ENCODE assay signal across 18 cellular contexts in genomic region chr5:149802008-149802407, GRCh38.
A peak's percentile ranks its signal among the peaks of the same experiment; 100 is the strongest.
DNase-seq lines count a peak whose midpoint lies in the region; ATAC-seq and TF ChIP-seq lines count a peak whose summit lies in the region.
"Had no signal": no experiment of that assay in that cellular context is flagged by ENCODE, and none has a peak within 500 bp of the region (broad histone marks: within the 10 kb centered on the region; RNA-seq: fewer than 3 reads in every experiment).

No MANE protein-coding gene starts in this region.

- H3K4me3 ChIP-seq in endodermal cell (ENCODE audit: low read length), result no peak overlapping the region
- no peak overlapping the region for H3K4me3 ChIP-seq in right lobe of liver
- no peak overlapping the region for H3K4me3 ChIP-seq in gastrocnemius medialis
- H3K4me3 ChIP-seq: upper lobe of right lung had no signal

- ATAC-seq in right lobe of liver (peak; percentile 6 to 70 (median 67)), gastrocnemius medialis (no peak), omental fat pad (ENCODE audit: low FRiP score) (no peak)
- ATAC-seq: upper lobe of right lung had no signal

- no peaks in the 10 kb centered on the region for H3K36me3 Mint-ChIP-seq in endodermal cell (ENCODE audit: low read depth)
- H3K36me3 Mint-ChIP-seq: activated naive CD4-positive, alpha-beta T cell treated with anti-CD3 and anti-CD28 coated beads, Interleukin-2, amount 50 U/mL, for 24 hours; natural killer cell had no signal

- in situ Hi-C loops in gastrocnemius medialis (cut with MboI; ENCODE audit: low sequenced_read_pairs in 4 of 4), result no loop called here

- H3K4me3 Mint-ChIP-seq in endodermal cell, result no peak overlapping the region
- H3K4me3 Mint-ChIP-seq: activated CD4-positive, alpha-beta memory T cell treated with anti-CD3 and anti-CD28 coated beads, Interleukin-2, amount 10 ng/mL, durations not matched to agents 7 days and 5 days; activated naive CD4-positive, alpha-beta T cell treated with anti-CD3 and anti-CD28 coated beads, Interleukin-2, amount 50 U/mL, for 24 hours; activated T-cell treated with anti-CD3 and anti-CD28 coated beads, Interleukin-2, amount 50 U/mL, for 24 hours; natural killer cell had no signal

- no peaks in the 10 kb centered on the region for H3K27me3 Mint-ChIP-seq in endodermal cell (ENCODE audit: insufficient read depth)
- H3K27me3 Mint-ChIP-seq: activated CD4-positive, alpha-beta memory T cell treated with anti-CD3 and anti-CD28 coated beads, Interleukin-2, amount 10 ng/mL, durations not matched to agents 7 days and 5 days; activated naive CD4-positive, alpha-beta T cell treated with anti-CD3 and anti-CD28 coated beads, Interleukin-2, amount 50 U/mL, for 24 hours; activated T-cell treated with anti-CD3 and anti-CD28 coated beads, Interleukin-2, amount 50 U/mL, for 24 hours had no signal

- no peaks in the 10 kb centered on the region for H3K36me3 ChIP-seq in endodermal cell (ENCODE audit: control insufficient read depth, insufficient read depth, low read length)
- no peaks in the 10 kb centered on the region for H3K36me3 ChIP-seq in right lobe of liver
- H3K36me3 ChIP-seq in gastrocnemius medialis, result no peaks in the 10 kb centered on the region
- H3K36me3 ChIP-seq: upper lobe of right lung had no signal

- no peaks in the 10 kb centered on the region for H3K9me3 Mint-ChIP-seq in endodermal cell
- H3K9me3 Mint-ChIP-seq: activated CD4-positive, alpha-beta memory T cell treated with anti-CD3 and anti-CD28 coated beads, Interleukin-2, amount 10 ng/mL, durations not matched to agents 7 days and 5 days; activated naive CD4-positive, alpha-beta T cell treated with anti-CD3 and anti-CD28 coated beads, Interleukin-2, amount 50 U/mL, for 24 hours; activated T-cell treated with anti-CD3 and anti-CD28 coated beads, Interleukin-2, amount 50 U/mL, for 24 hours; natural killer cell had no signal

- H3K27ac Mint-ChIP-seq in endodermal cell, result peak overlapping the region; percentile 56
- H3K27ac Mint-ChIP-seq: activated CD4-positive, alpha-beta memory T cell treated with anti-CD3 and anti-CD28 coated beads, Interleukin-2, amount 10 ng/mL, durations not matched to agents 7 days and 5 days; activated naive CD4-positive, alpha-beta T cell treated with anti-CD3 and anti-CD28 coated beads, Interleukin-2, amount 50 U/mL, for 24 hours; activated T-cell treated with anti-CD3 and anti-CD28 coated beads, Interleukin-2, amount 50 U/mL, for 24 hours; natural killer cell had no signal

- TF ChIP-seq POLR2A in right lobe of liver (IDR thresholded peaks at IDR 0.05) (no peak), gastrocnemius medialis (IDR thresholded peaks at IDR 0.05) (no peak)

- H3K4me1 ChIP-seq in endodermal cell (ENCODE audit: control insufficient read depth, insufficient read depth, low read length) (peaks cover 14% of the 10 kb centered on the region), right lobe of liver (peaks cover 0 to 43% (median 5%) of the 10 kb centered on the region in 4 donors), gastrocnemius medialis (peaks cover 94 to 95% of the 10 kb centered on the region in 2 donors)

- TF ChIP-seq CTCF in endodermal cell (conservative IDR thresholded peaks at IDR 0.05) (no peak), right lobe of liver (IDR thresholded peaks at IDR 0.05) (no peak), gastrocnemius medialis (IDR thresholded peaks at IDR 0.05 in 4 of 5, conservative IDR thresholded peaks at IDR 0.05 in 1 of 5) (no peak), omental fat pad (IDR thresholded peaks at IDR 0.05) (no peak)

- H3K4me1 Mint-ChIP-seq in endodermal cell, result peaks cover 21% of the 10 kb centered on the region
- H3K4me1 Mint-ChIP-seq: activated CD4-positive, alpha-beta memory T cell treated with anti-CD3 and anti-CD28 coated beads, Interleukin-2, amount 10 ng/mL, durations not matched to agents 7 days and 5 days had no signal

- H3K27me3 ChIP-seq in endodermal cell (ENCODE audit: control insufficient read depth, insufficient read depth, low read length, poor library complexity, severe bottlenecking), result no peaks in the 10 kb centered on the region
- no peaks in the 10 kb centered on the region for H3K27me3 ChIP-seq in right lobe of liver
- H3K27me3 ChIP-seq in gastrocnemius medialis, result no peaks in the 10 kb centered on the region
- H3K27me3 ChIP-seq: upper lobe of right lung had no signal

- intact Hi-C loops in right lobe of liver (cut with DNase I), result no loop called here
- intact Hi-C loops in gastrocnemius medialis (cut with DNase I; ENCODE audit: low total_unique reads), result loop anchor here (10.0 kb wide), 1 partner anchor 833 kb away; no protein-coding TSS in a partner anchor

- DNase-seq in DMS53 treated with DMSO at 0.1 percent for 48 hours (lab: John Stamatoyannopoulos, UW; ENCODE audit: unreplicated experiment), result peak; percentile 58
- no peak for DNase-seq in endodermal cell
- DNase-seq in right lobe of liver, result peak in 2 of 3 donors; percentile 60 to 68
- DNase-seq in gastrocnemius medialis, result no peak
- no peak for DNase-seq in cerebellar nuclear complex (lab: John Stamatoyannopoulos, UW)
- DNase-seq in SK-N-DZ (ENCODE audit: low spot score), result no peak
- DNase-seq in omental fat pad (ENCODE audit: low spot score), result no peak
- DNase-seq in COLO829 (ENCODE audit: low spot score), result no peak
- DNase-seq: activated CD4-positive, alpha-beta memory T cell treated with anti-CD3 and anti-CD28 coated beads, Interleukin-2, amount 10 ng/mL, durations not matched to agents 7 days and 5 days; activated T-cell treated with anti-CD3 and anti-CD28 coated beads, Interleukin-2, amount 50 U/mL, for 24 hours; GOT3; MM.1S; natural killer cell; RPMI8226; stimulated activated naive CD4-positive, alpha-beta T cell treated with Interleukin-2 at 50 U/mL for 16 hours; upper lobe of right lung had no signal

- H3K9me3 ChIP-seq in endodermal cell (ENCODE audit: control insufficient read depth, low read length) (no peaks in the 10 kb centered on the region), right lobe of liver (no peaks in the 10 kb centered on the region), gastrocnemius medialis (no peaks in the 10 kb centered on the region)
- H3K9me3 ChIP-seq: upper lobe of right lung had no signal

- no peak overlapping the region for H3K27ac ChIP-seq in endodermal cell (ENCODE audit: low read depth, low read length)
- H3K27ac ChIP-seq in right lobe of liver, result no peak overlapping the region
- peak overlapping the region; percentile 94 to 99 (median 98) for H3K27ac ChIP-seq in gastrocnemius medialis
- H3K27ac ChIP-seq: epithelial cell of prostate, upper lobe of right lung had no signal

- H3K9ac ChIP-seq in endodermal cell (ENCODE audit: extremely low read depth, low read length, poor library complexity, severe bottlenecking), result no peak overlapping the region

- WGBS in endodermal cell (ENCODE audit: insufficient coverage in 1 of 2, insufficient read length in 1 of 2), 2 experiments, result 90 to 91% methylated on average over 8 to 11 of the region's 11 CpGs
- 16% methylated on average over 7 of the region's 11 CpGs for WGBS in right lobe of liver (ENCODE audit: insufficient coverage, low coverage, low lambda C conversion rate, missing lambda C conversion rate)

Comparison
In these comparisons a context has a peak if more than half of its experiments do, and no peak if none do; other contexts are left out.
1. DNase-seq: peak in DMS53 treated with DMSO at 0.1 percent for 48 hours (single experiment) and right lobe of liver (2 of 3); none in endodermal cell (single experiment), gastrocnemius medialis (0 of 2), cerebellar nuclear complex (0 of 2), SK-N-DZ (single experiment), omental fat pad (single experiment) and COLO829 (single experiment).
2. H3K27ac ChIP-seq: peak in gastrocnemius medialis (4 of 4); none in endodermal cell (single experiment) and right lobe of liver (0 of 3).
3. ATAC-seq: peak in right lobe of liver (4 of 4); none in gastrocnemius medialis (0 of 2) and omental fat pad (single experiment).